Comparison of ENCODE assay signal across 1 cellular context in genomic region chr14:103186894-103187586, GRCh38.
A peak's percentile ranks its signal among the peaks of the same experiment; 100 is the strongest.
TF ChIP-seq lines count a peak whose summit lies in the region.

No MANE protein-coding gene starts in this region.

TF ChIP-seq in HepG2, 621 proteins besides CTCF, POLR2A, EP300 and RAD21 (continued from another document and continues in another):
- TF ChIP-seq ARID5B (CRISPR knock-in tag; IDR thresholded peaks at IDR 0.05): peak; percentile 70
- no peak for TF ChIP-seq ZSCAN20 (CRISPR knock-in tag; IDR thresholded peaks at IDR 0.05; ENCODE audit: borderline replicate concordance)
- TF ChIP-seq KLF12 (CRISPR knock-in tag; IDR thresholded peaks at IDR 0.05; ENCODE audit: borderline replicate concordance): no peak
- no peak for TF ChIP-seq ZNF775 (CRISPR knock-in tag; IDR thresholded peaks at IDR 0.05; ENCODE audit: borderline replicate concordance)
- TF ChIP-seq FOSL1 (CRISPR knock-in tag; IDR thresholded peaks at IDR 0.05; ENCODE audit: borderline replicate concordance): no peak
- no peak for TF ChIP-seq ZNF382 (CRISPR knock-in tag; IDR thresholded peaks at IDR 0.05; ENCODE audit: borderline replicate concordance)
- no peak for TF ChIP-seq ZNF224 (CRISPR knock-in tag; IDR thresholded peaks at IDR 0.05)
- TF ChIP-seq PATZ1 (CRISPR knock-in tag; IDR thresholded peaks at IDR 0.05): peak; percentile 67
- no peak for TF ChIP-seq ZNF362 (CRISPR knock-in tag; IDR thresholded peaks at IDR 0.05; ENCODE audit: borderline replicate concordance)
- no peak for TF ChIP-seq ZBTB4 (CRISPR knock-in tag; IDR thresholded peaks at IDR 0.05; ENCODE audit: borderline replicate concordance)
- TF ChIP-seq CEBPG (CRISPR knock-in tag; IDR thresholded peaks at IDR 0.05): no peak
- TF ChIP-seq BRF2 (CRISPR knock-in tag; IDR thresholded peaks at IDR 0.05): peak; percentile 35; the same call in 1 of the 2 replicates
- peak; percentile 19; the same call in 1 of the 2 replicates for TF ChIP-seq CREM (IDR thresholded peaks at IDR 0.05)
- TF ChIP-seq CREM (CRISPR knock-in tag; IDR thresholded peaks at IDR 0.05): no peak
- no peak for TF ChIP-seq SKIL (CRISPR knock-in tag; IDR thresholded peaks at IDR 0.05; ENCODE audit: borderline replicate concordance)
- TF ChIP-seq ZBTB7B (CRISPR knock-in tag; IDR thresholded peaks at IDR 0.05): peak; percentile 83
- TF ChIP-seq ZNF773 (CRISPR knock-in tag; IDR thresholded peaks at IDR 0.05; ENCODE audit: borderline replicate concordance): no peak
- peak; percentile 52; the same call in 1 of the 2 replicates for TF ChIP-seq FOXP4 (CRISPR knock-in tag; IDR thresholded peaks at IDR 0.05)
- TF ChIP-seq ZNF766 (CRISPR knock-in tag; IDR thresholded peaks at IDR 0.05; ENCODE audit: borderline replicate concordance): no peak
- no peak for TF ChIP-seq DNMT3B (CRISPR knock-in tag; conservative IDR thresholded peaks at IDR 0.05)
- 0 out of 2 replicates have a peak, but pooled peaks have one; percentile 16 for TF ChIP-seq ZMYM2 (CRISPR knock-in tag; IDR thresholded peaks at IDR 0.05)
- no peak for TF ChIP-seq ZNF552 (CRISPR knock-in tag; IDR thresholded peaks at IDR 0.05; ENCODE audit: borderline replicate concordance)
- TF ChIP-seq MEIS2 (CRISPR knock-in tag; IDR thresholded peaks at IDR 0.05): peak; percentile 94
- 0 out of 2 replicates have a peak, but pooled peaks have one; percentile 19 for TF ChIP-seq ZNF644 (CRISPR knock-in tag; IDR thresholded peaks at IDR 0.05; ENCODE audit: low read depth)
- peak; percentile 32; the same call in 1 of the 2 replicates for TF ChIP-seq FOXA3 (CRISPR knock-in tag; IDR thresholded peaks at IDR 0.05)
- TF ChIP-seq ZMYM3 (CRISPR knock-in tag; IDR thresholded peaks at IDR 0.05): peak; percentile 26; the same call in 1 of the 2 replicates
- TF ChIP-seq SRSF4 (IDR thresholded peaks at IDR 0.05; ENCODE audit: low read depth, low read length, poor library complexity, severe bottlenecking): no peak
- TF ChIP-seq SAP130 (CRISPR knock-in tag; IDR thresholded peaks at IDR 0.05; ENCODE audit: low read depth): peak; percentile 65
- TF ChIP-seq ZMYM4 (CRISPR knock-in tag; IDR thresholded peaks at IDR 0.05): 0 out of 2 replicates have a peak, but pooled peaks have one; percentile 25
- no peak for TF ChIP-seq ZNF296 (CRISPR knock-in tag; conservative IDR thresholded peaks at IDR 0.05)
- TF ChIP-seq ZFP90 (CRISPR knock-in tag; IDR thresholded peaks at IDR 0.05; ENCODE audit: borderline replicate concordance): no peak
- TF ChIP-seq ZNF550 (CRISPR knock-in tag; IDR thresholded peaks at IDR 0.05; ENCODE audit: borderline replicate concordance): no peak
- no peak for TF ChIP-seq E2F1 (CRISPR knock-in tag; IDR thresholded peaks at IDR 0.05)
- 0 out of 2 replicates have a peak, but pooled peaks have one; percentile 21 for TF ChIP-seq ZFY (CRISPR knock-in tag; IDR thresholded peaks at IDR 0.05)
- 0 out of 2 replicates have a peak, but pooled peaks have one; percentile 40 for TF ChIP-seq ELF3 (CRISPR knock-in tag; IDR thresholded peaks at IDR 0.05)
- TF ChIP-seq SOX5 (CRISPR knock-in tag; IDR thresholded peaks at IDR 0.05; ENCODE audit: borderline replicate concordance): peak; percentile 13; the same call in 1 of the 2 replicates
- TF ChIP-seq HNF4G (IDR thresholded peaks at IDR 0.05; ENCODE audit: borderline replicate concordance, low read depth, low read length): peak; percentile 62
- TF ChIP-seq HNF4G (CRISPR knock-in tag; IDR thresholded peaks at IDR 0.05; ENCODE audit: borderline replicate concordance, low read depth): no peak; the same call in 1 of the 2 replicates
- peak; percentile 71 for TF ChIP-seq ZFX (CRISPR knock-in tag; IDR thresholded peaks at IDR 0.05; ENCODE audit: low read depth)
- 0 out of 2 replicates have a peak, but pooled peaks have one; percentile 28 for TF ChIP-seq PPARG (CRISPR knock-in tag; conservative IDR thresholded peaks at IDR 0.05)
- TF ChIP-seq POLR2AphosphoS5 (IDR thresholded peaks at IDR 0.05; ENCODE audit: low read depth, low read length): 0 out of 2 replicates have a peak, but pooled peaks have one; percentile 29
- TF ChIP-seq MED1 (CRISPR knock-in tag; IDR thresholded peaks at IDR 0.05): peak; percentile 54; the same call in 1 of the 2 replicates
- TF ChIP-seq HMGXB4 (CRISPR knock-in tag; IDR thresholded peaks at IDR 0.05; ENCODE audit: borderline replicate concordance in 1 of 2, low read depth in 1 of 2): peak; percentile 21 to 25; a peak in 1 of 4 replicates
- no peak for TF ChIP-seq DNMT1 (CRISPR knock-in tag; IDR thresholded peaks at IDR 0.05)
- TF ChIP-seq NR2C2 (CRISPR knock-in tag; IDR thresholded peaks at IDR 0.05; ENCODE audit: borderline replicate concordance): no peak
